Comparison of ENCODE assay signal across 8 cellular contexts in the genomic region with DNA sequence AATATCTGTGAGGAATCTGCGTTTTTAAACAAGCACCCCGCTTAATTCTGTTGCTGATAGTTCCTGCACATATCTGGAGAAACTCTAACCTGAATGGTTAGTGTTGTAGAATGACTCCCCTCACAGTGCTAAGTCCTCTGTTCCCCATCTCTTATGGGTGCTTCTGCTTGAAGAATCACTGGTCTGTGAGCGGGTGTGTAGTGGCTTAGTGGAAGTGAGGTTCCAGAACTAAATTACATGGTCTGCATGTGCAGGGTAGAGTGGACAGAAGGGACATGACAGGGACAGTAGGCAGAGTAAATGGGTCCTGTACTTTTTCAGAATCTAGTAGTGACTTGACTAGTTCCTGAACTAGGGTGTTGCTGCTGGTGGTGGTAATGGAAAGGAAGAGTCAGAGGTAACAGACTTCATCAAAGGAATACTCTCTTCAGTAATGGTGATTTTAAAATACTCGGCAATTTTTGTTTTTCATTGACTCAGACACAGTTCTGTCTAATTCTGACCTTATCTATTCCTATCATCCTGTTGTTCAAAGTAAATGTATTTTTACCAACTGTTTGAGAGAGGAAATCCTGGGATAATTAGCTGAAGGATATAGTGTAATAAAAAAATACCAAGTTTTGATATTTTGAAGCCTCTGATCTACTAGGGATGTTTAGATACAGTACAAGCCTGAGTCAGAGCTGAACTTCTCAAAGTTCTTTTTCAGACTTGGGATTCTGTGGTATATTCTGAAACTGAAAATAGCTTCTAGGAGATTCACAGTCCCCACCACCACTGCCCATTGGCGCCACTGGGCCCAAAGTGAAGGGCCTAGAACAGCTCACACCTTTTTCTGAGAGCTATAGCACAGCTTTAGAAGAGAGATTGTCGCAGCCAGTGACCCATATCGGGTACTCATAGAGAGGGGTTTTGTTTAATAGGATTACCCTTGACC. TPM values are rescaled to one million over a fixed set of nuclear protein-coding genes. Genes with fewer than 3 reads are reported as not detected.
DNase-seq lines count a peak whose midpoint lies in the region; ATAC-seq, FAIRE-seq and TF ChIP-seq lines count a peak whose summit lies in the region.

No MANE protein-coding gene starts in this region.

- H4K20me1 ChIP-seq in fibroblast of lung (ENCODE audit: control insufficient read depth, extremely low read depth, insufficient read depth, low read length) = peaks cover 2% of the 10 kb centered on the region

- TF ChIP-seq CTCF in fibroblast of lung (conservative IDR thresholded peaks at IDR 0.05 in 1 of 2, IDR thresholded peaks at IDR 0.05 in 1 of 2; ENCODE audit: low read depth in 1 of 2, low read length in 2 of 2) = peak in 1 of 2 donors; percentile 6

- H3K9me3 ChIP-seq in fibroblast of lung (ENCODE audit: control insufficient read depth, insufficient read depth, low read depth, low read length) = no peaks in the 10 kb centered on the region

- H3K27me3 ChIP-seq in fibroblast of lung (ENCODE audit: control insufficient read depth, insufficient read depth, low read length) = no peaks in the 10 kb centered on the region

- H3K9ac ChIP-seq in fibroblast of lung (ENCODE audit: insufficient read depth, low read length) = no peak overlapping the region

- H3K27ac ChIP-seq in fibroblast of lung (ENCODE audit: insufficient read depth, low read length) = peak overlapping the region; percentile 21

- DNase-seq in GM18507 (ENCODE audit: extremely low spot score, insufficient read length, low read depth) = peak; percentile 23
- DNase-seq in M059J (ENCODE audit: low read depth) = peak; percentile 70
- DNase-seq in fibroblast of lung (ENCODE audit: low read depth in 2 of 2) = peak; percentile 28 to 49
- no peak for DNase-seq in cerebellum (ENCODE audit: low spot score)
- no peak for DNase-seq in cerebellar nuclear complex (lab: John Stamatoyannopoulos, UW)
- no peak for DNase-seq in DMS153 (lab: John Stamatoyannopoulos, UW)
- DNase-seq in NCI-H1417 treated with DMSO at 0.1 percent for 48 hours (lab: John Stamatoyannopoulos, UW) = no peak

- no peaks in the 10 kb centered on the region for H3K36me3 ChIP-seq in fibroblast of lung (ENCODE audit: control insufficient read depth, insufficient read depth, low read length)

- H3K4me1 ChIP-seq in fibroblast of lung (ENCODE audit: control insufficient read depth, extremely low read depth, insufficient read depth, low read length) = peaks cover 11% of the 10 kb centered on the region

- no peak overlapping the region for H3K4me3 ChIP-seq in fibroblast of lung (replicated peaks in 1 of 4; ENCODE audit: control extremely low read depth in 1 of 4, insufficient read depth in 1 of 4, low read depth in 3 of 4, low read length in 4 of 4)

- H3K79me2 ChIP-seq in fibroblast of lung (ENCODE audit: control insufficient read depth, insufficient read depth, low read length) = peaks cover 79% of the 10 kb centered on the region

- peak; percentile 95 for ATAC-seq in GM21717 (IDR thresholded peaks at IDR 0.05; ENCODE audit: unreplicated experiment)

- no peak overlapping the region for H2AFZ ChIP-seq in fibroblast of lung (ENCODE audit: low read length)

- peak; percentile 75 for FAIRE-seq in GM18507 (lab: Jason Lieb, UNC)

- H3K4me2 ChIP-seq in fibroblast of lung (ENCODE audit: extremely low read depth, insufficient read depth, low read length) = no peak overlapping the region

RNA-seq across cellular contexts. Expression of a gene that starts 55.5 kb away (rescaled TPM):
- total RNA-seq in M059J (2014; rRNA removed; shearing (Covaris generic)) = 55.0 and 79.0 TPM in 2 replicates
- total RNA-seq in fibroblast of lung (47.5 and 76.8 TPM in 2 replicates), cerebellum (34.3 TPM)
- 19.5 and 26.1 TPM in 2 replicates for polyA plus RNA-seq in fibroblast of lung
- polyA plus RNA-seq in fibroblast of lung (2012) = 41.6 and 71.2 TPM in 2 replicates
- polyA minus RNA-seq in fibroblast of lung (ENCODE audit: low replicate concordance) = 279 and 321 TPM in 2 replicates

Comparison
In these comparisons a context has a peak if more than half of its experiments do, and no peak if none do; other contexts are left out.
1. DNase-seq: peak in GM18507 (single experiment), M059J (single experiment) and fibroblast of lung (2 of 2); none in cerebellum (single experiment), cerebellar nuclear complex (0 of 2), DMS153 (single experiment) and NCI-H1417 treated with DMSO at 0.1 percent for 48 hours (single experiment).